24 cellular contexts compared by ENCODE assay signal in the genomic region with DNA sequence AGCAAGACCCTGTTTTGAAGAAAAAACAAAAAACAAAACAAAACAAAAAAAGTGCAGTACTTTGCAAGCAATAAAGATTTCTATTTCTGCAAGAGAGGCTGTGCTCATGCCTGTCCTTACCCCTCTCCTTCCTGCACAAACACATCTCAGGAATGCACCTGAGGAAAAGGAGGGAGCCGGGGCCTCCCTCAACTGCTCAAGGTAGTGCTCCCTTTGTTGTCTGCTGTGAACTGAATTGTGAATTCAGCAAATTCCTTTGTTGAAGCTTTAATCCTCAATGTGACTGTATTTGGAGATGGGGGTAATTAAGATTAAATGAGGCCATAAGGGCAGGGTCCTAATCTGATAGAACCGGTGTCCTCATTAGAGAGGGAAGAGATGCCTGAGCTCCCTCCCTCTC.
"Had no signal": no experiment of that assay in that cellular context is flagged by ENCODE, and none has a peak within 500 bp of the region (broad histone marks: within the 10 kb centered on the region; RNA-seq: fewer than 3 reads in every experiment).

No MANE protein-coding gene starts in this region.

- H3K4me3 Mint-ChIP-seq: activated B cell treated with CpG ODN at 0.5 μM for 24 hours; activated CD4-positive, alpha-beta T cell treated with anti-CD3 and anti-CD28 coated beads for 36 hours; activated naive CD8-positive, alpha-beta T cell treated with anti-CD3 and anti-CD28 coated beads for 36 hours; activated T-cell treated with anti-CD3 and anti-CD28 coated beads, Interleukin-2, amount 50 U/mL, for 24 hours; memory B cell; natural killer cell treated with Interleukin-12 subunit alpha and Interleukin-12 subunit beta and Interleukin-15 and Interleukin-18, amount 100 ng/mL, for 72 hours; stimulated activated effector memory CD8-positive, alpha-beta T cell treated with anti-CD3 and anti-CD28 coated beads, Interleukin-12 subunit alpha, Interleukin-12 subunit beta, amount 100 ng/mL, for 72 hours; stimulated activated naive CD8-positive, alpha-beta T cell treated with anti-CD3 and anti-CD28 coated beads, Interleukin-15, amount 100 ng/mL, for 72 hours; T-helper 1 cell treated with Interleukin-12 subunit alpha and Interleukin-12 subunit beta and Interleukin-4 antibody, amounts not matched to agents 30 μg/mL and 1 μg/mL, for 36 hours had no signal

- H3K27me3 ChIP-seq: gastrocnemius medialis, neutrophil, ovary, right atrium auricular region, tibial nerve had no signal

- H3K9me3 Mint-ChIP-seq: activated B cell treated with CpG ODN at 0.5 μM for 24 hours; activated naive CD8-positive, alpha-beta T cell treated with anti-CD3 and anti-CD28 coated beads for 36 hours; activated T-cell treated with anti-CD3 and anti-CD28 coated beads, Interleukin-2, amount 50 U/mL, for 24 hours; activated T-helper 2 cell treated with anti-CD3 and anti-CD28 coated beads, Interferon-gamma antibody, Interleukin-2, Interleukin-4, amounts not matched to agents 10 μg/mL and 5 μg/mL and 100 μg/mL, durations not matched to agents 14 hours and 24 hours and 36 hours; memory B cell; natural killer cell treated with Interleukin-12 subunit alpha and Interleukin-12 subunit beta and Interleukin-15 and Interleukin-18, amount 100 ng/mL, for 72 hours; stimulated activated effector memory CD8-positive, alpha-beta T cell treated with anti-CD3 and anti-CD28 coated beads, Interleukin-12 subunit alpha, Interleukin-12 subunit beta, amount 100 ng/mL, for 72 hours; stimulated activated naive CD8-positive, alpha-beta T cell treated with anti-CD3 and anti-CD28 coated beads, Interleukin-15, amount 100 ng/mL, for 72 hours; T-helper 1 cell treated with Interleukin-12 subunit alpha and Interleukin-12 subunit beta and Interleukin-4 antibody, amounts not matched to agents 30 μg/mL and 1 μg/mL, for 36 hours had no signal

- H3K9me3 ChIP-seq: gastrocnemius medialis, neutrophil, ovary, psoas muscle, tibial nerve had no signal

- H3K4me1 Mint-ChIP-seq: activated B cell treated with CpG ODN at 0.5 μM for 24 hours; activated CD4-positive, alpha-beta T cell treated with anti-CD3 and anti-CD28 coated beads for 36 hours; activated naive CD8-positive, alpha-beta T cell treated with anti-CD3 and anti-CD28 coated beads for 36 hours; memory B cell; stimulated activated effector memory CD8-positive, alpha-beta T cell treated with anti-CD3 and anti-CD28 coated beads, Interleukin-12 subunit alpha, Interleukin-12 subunit beta, amount 100 ng/mL, for 72 hours; stimulated activated naive CD8-positive, alpha-beta T cell treated with anti-CD3 and anti-CD28 coated beads, Interleukin-15, amount 100 ng/mL, for 72 hours had no signal

- H3K27ac Mint-ChIP-seq: activated B cell treated with CpG ODN at 0.5 μM for 24 hours; activated CD4-positive, alpha-beta T cell treated with anti-CD3 and anti-CD28 coated beads for 36 hours; activated naive CD8-positive, alpha-beta T cell treated with anti-CD3 and anti-CD28 coated beads for 36 hours; activated T-cell treated with anti-CD3 and anti-CD28 coated beads, Interleukin-2, amount 50 U/mL, for 24 hours; activated T-helper 2 cell treated with anti-CD3 and anti-CD28 coated beads, Interferon-gamma antibody, Interleukin-2, Interleukin-4, amounts not matched to agents 10 μg/mL and 5 μg/mL and 100 μg/mL, durations not matched to agents 14 hours and 24 hours and 36 hours; memory B cell; natural killer cell treated with Interleukin-12 subunit alpha and Interleukin-12 subunit beta and Interleukin-15 and Interleukin-18, amount 100 ng/mL, for 72 hours; stimulated activated effector memory CD8-positive, alpha-beta T cell treated with anti-CD3 and anti-CD28 coated beads, Interleukin-12 subunit alpha, Interleukin-12 subunit beta, amount 100 ng/mL, for 72 hours; T-helper 1 cell treated with Interleukin-12 subunit alpha and Interleukin-12 subunit beta and Interleukin-4 antibody, amounts not matched to agents 30 μg/mL and 1 μg/mL, for 36 hours had no signal

- H3K4me1 ChIP-seq: gastrocnemius medialis, psoas muscle, right atrium auricular region, tibial nerve had no signal

- H3K27ac ChIP-seq: gastrocnemius medialis, neutrophil, ovary, psoas muscle, right atrium auricular region, tibial nerve had no signal

- H3K4me3 ChIP-seq: gastrocnemius medialis, ovary, psoas muscle, right atrium auricular region, tibial nerve had no signal

- H3K27me3 Mint-ChIP-seq: activated B cell treated with CpG ODN at 0.5 μM for 24 hours; activated CD4-positive, alpha-beta T cell treated with anti-CD3 and anti-CD28 coated beads for 36 hours; activated naive CD8-positive, alpha-beta T cell treated with anti-CD3 and anti-CD28 coated beads for 36 hours; natural killer cell treated with Interleukin-12 subunit alpha and Interleukin-12 subunit beta and Interleukin-15 and Interleukin-18, amount 100 ng/mL, for 72 hours; stimulated activated naive CD8-positive, alpha-beta T cell treated with anti-CD3 and anti-CD28 coated beads, Interleukin-15, amount 100 ng/mL, for 72 hours had no signal

- DNase-seq: activated B cell treated with CpG ODN at 0.5 μM for 24 hours; activated CD4-positive, alpha-beta T cell treated with anti-CD3 and anti-CD28 coated beads for 36 hours; activated CD4-positive, alpha-beta T cell treated with anti-CD3 and anti-CD28 coated beads, Interleukin-2, amount 50 U/mL, for 4 hours; activated CD8-positive, alpha-beta memory T cell treated with anti-CD3 and anti-CD28 coated beads for 24 hours; activated CD8-positive, alpha-beta memory T cell treated with anti-CD3 and anti-CD28 coated beads, Interleukin-2, amount 50 U/mL, for 4 hours; activated naive CD4-positive, alpha-beta T cell treated with Interleukin-2 at 50 U/mL for 16 hours; activated naive CD8-positive, alpha-beta T cell treated with anti-CD3 and anti-CD28 coated beads for 36 hours; activated T-cell treated with anti-CD3 and anti-CD28 coated beads, Interleukin-2, amount 50 U/mL, for 24 hours; erythroblast; gastrocnemius medialis; hippocampal formation; left ventricle myocardium superior; ovary; psoas muscle; stimulated activated CD4-positive, alpha-beta T cell treated with anti-CD3 and anti-CD28 coated beads, Interleukin-1b, Interleukin-23, amount 100 ng/mL, for 48 hours; stimulated activated naive CD8-positive, alpha-beta T cell treated with anti-CD3 and anti-CD28 coated beads, Interleukin-15, amount 100 ng/mL, for 72 hours had no signal

- H3K36me3 ChIP-seq: gastrocnemius medialis, neutrophil, ovary, right atrium auricular region had no signal

- H3K36me3 Mint-ChIP-seq: activated naive CD8-positive, alpha-beta T cell treated with anti-CD3 and anti-CD28 coated beads for 36 hours; memory B cell; natural killer cell treated with Interleukin-12 subunit alpha and Interleukin-12 subunit beta and Interleukin-15 and Interleukin-18, amount 100 ng/mL, for 72 hours had no signal
